In genomic region chr22:46267431-46268279, GRCh38 we compare ENCODE assay signal across 1 cellular context.
TF ChIP-seq lines count a peak whose summit lies in the region.

Gene TTC38, plus strand, starts transcription at chr22:46268008. Its CDS starts 32 bp downstream, at chr22:46268040.

TF ChIP-seq in HCT116, 20 proteins besides CTCF, POLR2A, EP300 and RAD21 (continued from another document):
- TF ChIP-seq MAX (IDR thresholded peaks at IDR 0.05) (peak; percentile 40; the same call in 1 of the 2 replicates), SIN3A (IDR thresholded peaks at IDR 0.05; ENCODE audit: low read depth) (peak; percentile 83), POLR2AphosphoS5 (IDR thresholded peaks at IDR 0.05; ENCODE audit: low read depth, low read length) (peak; percentile 91), EZH2phosphoT487 (IDR thresholded peaks at IDR 0.05; ENCODE audit: borderline replicate concordance) (no peak), SP1 (IDR thresholded peaks at IDR 0.05; ENCODE audit: low read depth) (peak; percentile 41; the same call in 1 of the 2 replicates)
